8 cellular contexts compared by ENCODE assay signal in the genomic region with DNA sequence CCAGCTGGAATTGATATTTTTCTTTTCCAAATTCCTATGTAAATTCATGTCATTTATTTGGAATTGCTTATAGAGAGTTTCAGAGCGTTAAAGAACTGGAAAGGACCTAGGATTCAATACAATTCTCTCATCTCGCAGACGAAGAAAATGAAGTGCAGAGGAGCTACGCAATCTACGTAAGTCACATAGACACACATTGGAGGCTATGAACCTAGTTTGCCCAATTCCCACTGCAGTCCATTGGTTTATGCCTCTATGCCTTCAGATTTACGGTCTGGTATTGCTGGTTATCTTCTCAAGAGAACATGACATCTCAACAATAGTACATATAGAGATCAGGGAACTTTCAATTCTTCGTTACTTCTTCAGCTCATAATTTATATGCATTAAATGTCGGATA. TPM values are rescaled to one million over a fixed set of nuclear protein-coding genes. Genes with fewer than 3 reads are reported as not detected.
DNase-seq lines count a peak whose midpoint lies in the region; ATAC-seq and TF ChIP-seq lines count a peak whose summit lies in the region.

No MANE protein-coding gene starts in this region.

- H3K36me3 ChIP-seq in DND-41 (ENCODE audit: insufficient read depth, low read length) = no peaks in the 10 kb centered on the region; the same call in 1 of the 2 replicates
- no peaks in the 10 kb centered on the region for H3K36me3 ChIP-seq in OCI-LY7 (ENCODE audit: insufficient read depth, low read length)
- no peaks in the 10 kb centered on the region for H3K36me3 ChIP-seq in prostate gland

- H3K9me2 ChIP-seq in OCI-LY7 (ENCODE audit: insufficient read depth, low read length) = no peaks in the 10 kb centered on the region

- H3K4me3 Mint-ChIP-seq in effector memory CD8-positive, alpha-beta T cell = peak overlapping the region; percentile 83 to 94

- no peak for TF ChIP-seq CTCF in DND-41 (IDR thresholded peaks at IDR 0.05; ENCODE audit: borderline replicate concordance, extremely low read depth, low read length, poor library complexity, severe bottlenecking)
- no peak for TF ChIP-seq CTCF in OCI-LY7 (conservative IDR thresholded peaks at IDR 0.05; ENCODE audit: low read length)
- TF ChIP-seq CTCF in prostate gland (IDR thresholded peaks at IDR 0.05) = no peak
- no peak for TF ChIP-seq CTCF in lower leg skin (IDR thresholded peaks at IDR 0.05)

- H3K27ac Mint-ChIP-seq in effector memory CD8-positive, alpha-beta T cell = peak overlapping the region; percentile 92 to 94

- CTCF ChIA-PET in OCI-LY7 (lab: Charles Lee; ENCODE audit: unreplicated experiment) = interaction anchor here (1.6 kb wide), 1 partner anchor 9 kb away, joined by 3 read pairs; no protein-coding TSS in a partner anchor

- H3K4me2 ChIP-seq in DND-41 (ENCODE audit: insufficient read depth, low read length) (0 out of 2 replicates have a peak overlapping the region, but pooled peaks have one; percentile 78), OCI-LY7 (ENCODE audit: low read length) (no peak overlapping the region)

- H3K27me3 Mint-ChIP-seq in effector memory CD8-positive, alpha-beta T cell = no peaks in the 10 kb centered on the region

- H3K4me3 ChIP-seq in DND-41 (ENCODE audit: low read depth in 1 of 2, low read length in 2 of 2) (no peak overlapping the region), OCI-LY7 (ENCODE audit: low read depth, low read length, poor library complexity, severe bottlenecking) (no peak overlapping the region), prostate gland (no peak overlapping the region), lower leg skin (ENCODE audit: low read depth, poor library complexity, severe bottlenecking) (no peak overlapping the region)

- no peaks in the 10 kb centered on the region for H3K9me3 ChIP-seq in DND-41 (ENCODE audit: insufficient read depth, low read length, severe bottlenecking)
- H3K9me3 ChIP-seq in OCI-LY7 (ENCODE audit: low read length) = no peaks in the 10 kb centered on the region
- H3K9me3 ChIP-seq in prostate gland = no peaks in the 10 kb centered on the region

- peaks cover 25 to 31% of the 10 kb centered on the region in 2 donors for H3K4me1 Mint-ChIP-seq in effector memory CD8-positive, alpha-beta T cell (ENCODE audit: low read depth in 2 of 2)

- intact Hi-C loops in OCI-LY7 (cut with micrococcal nuclease; ENCODE audit: unreplicated experiment) (loop anchor here (2.0 to 10.0 kb wide), 3 partner anchors 237 to 990 kb away; partner anchors contain the start of genes IVNS1ABP and TSEN15), prostate gland (cut with DNase I) (no loop called here), lower leg skin (cut with DNase I; ENCODE audit: low total_unique reads) (no loop called here)

- H2AFZ ChIP-seq in DND-41 (ENCODE audit: low read depth, low read length) = peak overlapping the region; percentile 87
- peak overlapping the region; percentile 74; the same call in 1 of the 2 replicates for H2AFZ ChIP-seq in OCI-LY7 (ENCODE audit: low read length)

- POLR2A ChIA-PET in OCI-LY7 (lab: Charles Lee) = interaction anchor here (0.7 to 1.5 kb wide), 7 partner anchors 17 to 1160 kb away, joined by 3 to 5 read pairs (median 4); partner anchors contain the start of genes IVNS1ABP, SWT1 and TRMT1L

- no TSS peak for BruUV-seq in OCI-LY7 (replicated peaks; lab: Mats Ljungman, UMichigan)

- H3K36me3 Mint-ChIP-seq in effector memory CD8-positive, alpha-beta T cell (ENCODE audit: insufficient read depth) = peaks cover 13% of the 10 kb centered on the region

- H3K4me1 ChIP-seq in DND-41 (ENCODE audit: insufficient read depth, low read length) (peaks cover 25% of the 10 kb centered on the region), OCI-LY7 (ENCODE audit: insufficient read depth, low read length, poor library complexity, severe bottlenecking) (peaks cover 11% of the 10 kb centered on the region), prostate gland (replicated peaks) (no peaks in the 10 kb centered on the region)

- no peaks in the 10 kb centered on the region for H3K9me3 Mint-ChIP-seq in effector memory CD8-positive, alpha-beta T cell

- WGBS in prostate gland = 79% methylated on average over 8 of the region's 8 CpGs
- 68 to 72% methylated on average over 8 of the region's 8 CpGs for WGBS in lower leg skin, 2 donors

- peaks cover 17% of the 10 kb centered on the region; the same call in 1 of the 2 replicates for H4K20me1 ChIP-seq in DND-41 (ENCODE audit: insufficient read depth, low read length)
- peaks cover 20% of the 10 kb centered on the region for H4K20me1 ChIP-seq in OCI-LY7 (ENCODE audit: insufficient read depth, low read length)

- no peak for ATAC-seq in DND-41 (ENCODE audit: insufficient read depth, low read depth)
- ATAC-seq in effector memory CD8-positive, alpha-beta T cell (replicated peaks) = no peak
- ATAC-seq in GM21723 (IDR thresholded peaks at IDR 0.05; ENCODE audit: unreplicated experiment) = no peak
- no peak for ATAC-seq in HG02642 (IDR thresholded peaks at IDR 0.05; ENCODE audit: poor library complexity, unreplicated experiment)

- DNase-seq in DND-41 (no peak), OCI-LY7 (ENCODE audit: low spot score) (no peak), prostate gland (ENCODE audit: low spot score) (no peak), lower leg skin (ENCODE audit: low spot score in 2 of 2) (no peak)
- no peak for DNase-seq in effector memory CD8-positive, alpha-beta T cell
- DNase-seq in stimulated activated CD4-positive, alpha-beta T cell treated with anti-CD3 and anti-CD28 coated beads, Interleukin-4, amount 100 ng/mL, for 24 hours = no peak

- no peak for TF ChIP-seq POLR2A in prostate gland (IDR thresholded peaks at IDR 0.05)
- TF ChIP-seq POLR2A in lower leg skin (IDR thresholded peaks at IDR 0.05) = no peak

- H3K79me2 ChIP-seq in DND-41 (ENCODE audit: insufficient read depth, low read length) = peaks cover 36% of the 10 kb centered on the region
- H3K79me2 ChIP-seq in OCI-LY7 (ENCODE audit: insufficient read depth, low read depth, low read length) = peaks cover 33% of the 10 kb centered on the region

- H3K9ac ChIP-seq in DND-41 (ENCODE audit: low read depth, low read length) = no peak overlapping the region

- H3K27ac ChIP-seq in DND-41 (ENCODE audit: low read length) (no peak overlapping the region), OCI-LY7 (ENCODE audit: low read depth, low read length, poor library complexity, severe bottlenecking) (no peak overlapping the region), prostate gland (peak overlapping the region; percentile 80 to 85)

- no peaks in the 10 kb centered on the region for H3K27me3 ChIP-seq in DND-41 (ENCODE audit: insufficient read depth, low read length, poor library complexity)
- no peaks in the 10 kb centered on the region for H3K27me3 ChIP-seq in prostate gland (replicated peaks; ENCODE audit: insufficient read depth)

RNA-seq across cellular contexts. Expression of gene RNF2, which starts 1.0 kb away (rescaled TPM):
- 17.5 and 17.8 TPM in 2 replicates for total RNA-seq in OCI-LY7 (2014; rRNA removed; shearing (Covaris generic))
- 20.7 and 24.7 TPM in 2 replicates for total RNA-seq in OCI-LY7 (2022)
- 10 to 100 TPM; 16.9 to 33.1 TPM for total RNA-seq in prostate gland
- 10 to 100 TPM in 3 of 4 donors, 1 to 10 TPM in 1; 9.2 to 23.4 (median 15.0) TPM for total RNA-seq in lower leg skin

Comparison
In these comparisons a context has a peak if more than half of its experiments do, and no peak if none do; other contexts are left out.
1. H3K27ac ChIP-seq: peak in prostate gland (2 of 2); none in DND-41 (single experiment) and OCI-LY7 (single experiment).